13 cellular contexts compared by ENCODE assay signal in the genomic region with DNA sequence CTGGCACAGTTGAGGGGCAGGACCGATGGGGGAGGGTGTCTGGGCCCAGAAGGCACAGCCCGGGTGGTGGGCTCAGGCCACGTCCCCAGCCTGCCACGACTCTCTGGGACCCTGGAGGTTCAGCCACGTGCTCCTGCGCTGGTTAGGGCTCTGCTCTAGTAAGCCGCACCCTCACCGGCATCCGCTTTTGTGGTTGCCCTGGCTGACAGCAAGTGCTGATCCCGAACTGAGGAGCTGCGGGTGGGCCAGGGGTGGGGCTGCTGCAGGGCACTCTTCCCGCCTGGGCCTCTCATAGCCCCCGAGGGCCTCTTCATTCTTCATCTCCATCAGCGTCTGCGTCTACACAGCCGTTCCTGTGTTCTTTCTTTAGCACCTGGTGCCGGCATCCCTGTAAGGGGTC. TPM values are rescaled to one million over a fixed set of nuclear protein-coding genes. Genes with fewer than 3 reads are reported as not detected.
DNase-seq lines count a peak whose midpoint lies in the region; ATAC-seq and TF ChIP-seq lines count a peak whose summit lies in the region.
"Had no signal": no experiment of that assay in that cellular context is flagged by ENCODE, and none has a peak within 500 bp of the region (broad histone marks: within the 10 kb centered on the region; RNA-seq: fewer than 3 reads in every experiment).

No MANE protein-coding gene starts in this region.

- no peak for TF ChIP-seq CTCF in chondrocyte (IDR thresholded peaks at IDR 0.05)

- peak overlapping the region; percentile 66 for H3K27ac Mint-ChIP-seq in stimulated activated memory B cell treated with anti-CD40 and anti-IgM and Interleukin-4, amounts not matched to agents 10 μg/mL and 1 μg/mL and 100 μg/mL, for 72 hours
- H3K27ac Mint-ChIP-seq in chondrocyte (ENCODE audit: unreplicated experiment): no peak overlapping the region

- no peak for TF ChIP-seq POLR2A in GM18505 (IDR thresholded peaks at IDR 0.05; ENCODE audit: borderline replicate concordance, extremely low read depth, insufficient read depth, insufficient read length)

- no peaks in the 10 kb centered on the region for H3K9me3 Mint-ChIP-seq in stimulated activated memory B cell treated with anti-CD40 and anti-IgM and Interleukin-4, amounts not matched to agents 10 μg/mL and 1 μg/mL and 100 μg/mL, for 72 hours
- no peaks in the 10 kb centered on the region for H3K9me3 Mint-ChIP-seq in chondrocyte (ENCODE audit: low read depth)
- H3K9me3 Mint-ChIP-seq: nephron had no signal

- no peaks in the 10 kb centered on the region for H3K27me3 Mint-ChIP-seq in stimulated activated memory B cell treated with anti-CD40 and anti-IgM and Interleukin-4, amounts not matched to agents 10 μg/mL and 1 μg/mL and 100 μg/mL, for 72 hours
- no peaks in the 10 kb centered on the region for H3K27me3 Mint-ChIP-seq in chondrocyte (ENCODE audit: low read depth)

- no peaks in the 10 kb centered on the region for H3K36me3 Mint-ChIP-seq in stimulated activated memory B cell treated with anti-CD40 and anti-IgM and Interleukin-4, amounts not matched to agents 10 μg/mL and 1 μg/mL and 100 μg/mL, for 72 hours
- no peaks in the 10 kb centered on the region for H3K36me3 Mint-ChIP-seq in chondrocyte (ENCODE audit: low read depth)

- no peak overlapping the region for H3K4me3 Mint-ChIP-seq in stimulated activated memory B cell treated with anti-CD40 and anti-IgM and Interleukin-4, amounts not matched to agents 10 μg/mL and 1 μg/mL and 100 μg/mL, for 72 hours
- H3K4me3 Mint-ChIP-seq in chondrocyte (ENCODE audit: unreplicated experiment): no peak overlapping the region
- H3K4me3 Mint-ChIP-seq: nephron had no signal

- no peak for ATAC-seq in stimulated activated memory B cell treated with anti-CD40 and anti-IgM and Interleukin-4, amounts not matched to agents 10 μg/mL and 1 μg/mL and 100 μg/mL, for 72 hours
- no peak for ATAC-seq in GM18505 (IDR thresholded peaks at IDR 0.05; ENCODE audit: unreplicated experiment)

- peaks cover 67% of the 10 kb centered on the region for H3K4me1 Mint-ChIP-seq in stimulated activated memory B cell treated with anti-CD40 and anti-IgM and Interleukin-4, amounts not matched to agents 10 μg/mL and 1 μg/mL and 100 μg/mL, for 72 hours
- H3K4me1 Mint-ChIP-seq in chondrocyte (ENCODE audit: low read depth): peaks cover 7% of the 10 kb centered on the region

- DNase-seq in activated gamma-delta T cell treated with Interleukin-2 at 50 U/mL for 16 hours (peak; percentile 32), activated gamma-delta T cell (lab: John Stamatoyannopoulos, UW) (no peak), chondrocyte (ENCODE audit: low spot score) (no peak), iPS-NIHi11 (ENCODE audit: low spot score) (no peak)
- DNase-seq in activated CD4-positive, alpha-beta T cell treated with anti-CD3 and anti-CD28 coated beads, Interleukin-2, amount 50 U/mL, for 4 hours: peak; percentile 29 to 30
- peak; percentile 37 for DNase-seq in effector CD4-positive, alpha-beta T cell
- DNase-seq: H7, NCI-H226, RPMI8226, WERI-Rb-1 had no signal

RNA-seq across cellular contexts. Expression of a gene that starts 25.0 kb away (rescaled TPM):
- 4.4 to 7.6 TPM (median 7.0 TPM) in 3 replicates for total RNA-seq in chondrocyte

Comparison
In these comparisons a context has a peak if more than half of its experiments do, and no peak if none do; other contexts are left out.
1. DNase-seq: peak in activated gamma-delta T cell treated with Interleukin-2 at 50 U/mL for 16 hours (single experiment), activated CD4-positive, alpha-beta T cell treated with anti-CD3 and anti-CD28 coated beads, Interleukin-2, amount 50 U/mL, for 4 hours (2 of 2) and effector CD4-positive, alpha-beta T cell (single experiment); none in activated gamma-delta T cell (single experiment), chondrocyte (single experiment) and iPS-NIHi11 (single experiment).